In genomic region chr13:78540424-78540823, GRCh38 we compare ENCODE assay signal across 22 cellular contexts.
DNase-seq lines count a peak whose midpoint lies in the region; FAIRE-seq and TF ChIP-seq lines count a peak whose summit lies in the region.
"Had no signal": no experiment of that assay in that cellular context is flagged by ENCODE, and none has a peak within 500 bp of the region (broad histone marks: within the 10 kb centered on the region; RNA-seq: fewer than 3 reads in every experiment).

No MANE protein-coding gene starts in this region.

- H2BK15ac ChIP-seq in H1 (ENCODE audit: low read length) (no peak overlapping the region), neuronal stem cell (ENCODE audit: low read length) (no peak overlapping the region)

- H2BK20ac ChIP-seq in H1 (ENCODE audit: low read length), result no peak overlapping the region

- H4K8ac ChIP-seq in H1 (ENCODE audit: extremely low read depth, insufficient read depth, low read length), result no peak overlapping the region
- H4K8ac ChIP-seq in neuronal stem cell (ENCODE audit: low read depth, low read length), result no peak overlapping the region

- no peak overlapping the region for H4K5ac ChIP-seq in H1 (ENCODE audit: insufficient read length, low read depth, low read length)

- H3K18ac ChIP-seq in H1 (ENCODE audit: extremely low read depth, low read length) (no peak overlapping the region), neuronal stem cell (ENCODE audit: low read length) (no peak overlapping the region)

- H4K20me1 ChIP-seq in H1 (replicated peaks in 1 of 2; ENCODE audit: control insufficient read depth in 1 of 2, insufficient read depth in 2 of 2, low read length in 2 of 2), result no peaks in the 10 kb centered on the region
- H4K20me1 ChIP-seq: BLaER1 treated with 17β-estradiol and CSF1 and Interleukin-3, amounts not matched to agents 10 nM and 100 nM had no signal

- no peak for FAIRE-seq in H1 (lab: Jason Lieb, UNC)
- FAIRE-seq: A549, D721Med, G401.6, GM12892 had no signal

- WGBS in H1 (ENCODE audit: extremely low coverage in 1 of 2, insufficient coverage in 1 of 2, insufficient read length in 1 of 2, insufficient replicate concordance in 2 of 2, low coverage in 1 of 2, low lambda C conversion rate in 2 of 2, missing lambda C conversion rate in 1 of 2), 2 experiments, result 55% methylated on average over 4 of the region's 4 CpGs; no CpG with 5 or more reads in 1 of the 2 experiments
- no CpG with 5 or more reads among the region's 4 CpGs for WGBS in neuronal stem cell (ENCODE audit: extremely low coverage in 2 of 2, insufficient read length in 2 of 2, insufficient replicate concordance in 1 of 2), 2 donors

- H3K9me3 ChIP-seq in H1 (ENCODE audit: insufficient read depth in 2 of 2, low read depth in 1 of 2, low read length in 1 of 2), result no peaks in the 10 kb centered on the region
- H3K9me3 ChIP-seq in neuronal stem cell (replicated peaks in 1 of 2; ENCODE audit: control insufficient read depth in 2 of 2, insufficient read depth in 1 of 2, low read depth in 1 of 2, low read length in 2 of 2), result no peaks in the 10 kb centered on the region
- H3K9me3 ChIP-seq in Peyer's patch, result no peaks in the 10 kb centered on the region
- H3K9me3 ChIP-seq: A549; BE2C; BLaER1 treated with 17β-estradiol and CSF1 and Interleukin-3, amounts not matched to agents 10 nM and 100 nM; HAP-1 had no signal

- H2AFZ ChIP-seq in H1 (ENCODE audit: low read length) (peak overlapping the region; percentile 73; the same call in 1 of the 2 replicates), neuronal stem cell (ENCODE audit: low read length) (peak overlapping the region; percentile 2)

- H2BK5ac ChIP-seq in H1 (ENCODE audit: low read depth, low read length), result no peak overlapping the region
- H2BK5ac ChIP-seq in neuronal stem cell (ENCODE audit: low read length), result no peak overlapping the region

- H3K4ac ChIP-seq in H1 (replicated peaks; ENCODE audit: insufficient read length, low read depth, low read length) (no peak overlapping the region), neuronal stem cell (ENCODE audit: low read length) (no peak overlapping the region)

- TF ChIP-seq POLR2A in H1 (IDR thresholded peaks at IDR 0.05; ENCODE audit: control extremely low read depth in 1 of 2, low read depth in 2 of 2, low read length in 2 of 2) (no peak), Peyer's patch (IDR thresholded peaks at IDR 0.05) (no peak)

- no peak overlapping the region for H4K91ac ChIP-seq in H1 (replicated peaks; ENCODE audit: insufficient read length, low read length)
- no peak overlapping the region for H4K91ac ChIP-seq in neuronal stem cell (ENCODE audit: low read depth, low read length, poor library complexity)

- H3K27me3 ChIP-seq in H1 (replicated peaks in 1 of 4; ENCODE audit: control insufficient read depth in 3 of 4, extremely low read depth in 1 of 4, insufficient read depth in 3 of 4, low read length in 3 of 4), result no peaks in the 10 kb centered on the region
- H3K27me3 ChIP-seq in neuronal stem cell (ENCODE audit: control insufficient read depth in 3 of 3, insufficient read depth in 3 of 3, low read depth in 1 of 3, low read length in 3 of 3), result no peaks in the 10 kb centered on the region
- no peaks in the 10 kb centered on the region for H3K27me3 ChIP-seq in Peyer's patch
- H3K27me3 ChIP-seq: BLaER1 treated with 17β-estradiol and CSF1 and Interleukin-3, amounts not matched to agents 10 nM and 100 nM had no signal

- H3K4me2 ChIP-seq in H1 (ENCODE audit: insufficient read depth in 1 of 2, low read depth in 2 of 2, low read length in 2 of 2) (no peak overlapping the region; a peak in 1 of 4 replicates), neuronal stem cell (ENCODE audit: insufficient read depth, low read length, poor library complexity, severe bottlenecking) (no peak overlapping the region)
- H3K4me2 ChIP-seq: A549; BLaER1 treated with 17β-estradiol and CSF1 and Interleukin-3, amounts not matched to agents 10 nM and 100 nM had no signal

- no peak for TF ChIP-seq EP300 in H1 (IDR thresholded peaks at IDR 0.05; ENCODE audit: borderline replicate concordance in 1 of 2, low read depth in 2 of 2, low read length in 2 of 2)

- H3K79me1 ChIP-seq in H1 (ENCODE audit: low read depth, low read length), result no peaks in the 10 kb centered on the region
- H3K79me1 ChIP-seq in neuronal stem cell (ENCODE audit: low read depth, low read length), result no peaks in the 10 kb centered on the region

- H3K14ac ChIP-seq in H1 (ENCODE audit: insufficient read length) (no peak overlapping the region), neuronal stem cell (ENCODE audit: low read length) (no peak overlapping the region)

- TF ChIP-seq RAD21 in H1 (IDR thresholded peaks at IDR 0.05 in 1 of 2, conservative IDR thresholded peaks at IDR 0.05 in 1 of 2; ENCODE audit: low read depth in 2 of 2, low read length in 2 of 2), result no peak

- DNase-seq in NCI-H2171 treated with DMSO at 0.1 percent for 48 hours (lab: John Stamatoyannopoulos, UW) (peak; percentile 7), NCI-H2171 (lab: John Stamatoyannopoulos, UW) (no peak), H1 (ENCODE audit: low read depth in 1 of 2, low spot score in 2 of 2) (no peak), left kidney (ENCODE audit: low read depth, low spot score) (peak; percentile 50), neuronal stem cell (ENCODE audit: low spot score) (no peak), Peyer's patch (no peak), SW 1271 (lab: John Stamatoyannopoulos, UW) (no peak), putamen (ENCODE audit: low spot score) (no peak)
- DNase-seq: 8988T; AML-193; BE2C; CD4-positive, alpha-beta T cell; CD8-positive, alpha-beta memory T cell; DMS153; DND-41; HFFc6 had no signal

- CTCF ChIA-PET in H1 (lab: Charles Lee; ENCODE audit: partially characterized antibody), result interaction anchor here (2.5 kb wide), 1 partner anchor 9 kb away, joined by 7 read pairs; no protein-coding TSS in a partner anchor

- H3K56ac ChIP-seq in H1 (replicated peaks; ENCODE audit: insufficient read length, low read depth, low read length), result no peak overlapping the region

- POLR2A ChIA-PET in H1 (lab: Charles Lee; ENCODE audit: partially characterized antibody), result interaction anchor here (0.7 kb wide), 1 partner anchor 281 kb away, joined by 3 read pairs; no protein-coding TSS in a partner anchor

- no peak overlapping the region for H3K9ac ChIP-seq in H1 (replicated peaks in 1 of 4; ENCODE audit: extremely low read depth in 1 of 4, low read depth in 3 of 4, low read length in 3 of 4)
- no peak overlapping the region for H3K9ac ChIP-seq in neuronal stem cell (ENCODE audit: low read depth, low read length, poor library complexity)
- H3K9ac ChIP-seq: BLaER1 treated with 17β-estradiol and CSF1 and Interleukin-3, amounts not matched to agents 10 nM and 100 nM had no signal

- no peak overlapping the region for H2BK120ac ChIP-seq in H1 (replicated peaks; ENCODE audit: low read depth, low read length)
- no peak overlapping the region for H2BK120ac ChIP-seq in neuronal stem cell (ENCODE audit: low read depth, low read length)

- TF ChIP-seq CTCF in H1 (IDR thresholded peaks at IDR 0.05; ENCODE audit: control extremely low read depth in 1 of 3, insufficient read depth in 1 of 3, low read depth in 1 of 3, low read length in 3 of 3), result no peak
- no peak for TF ChIP-seq CTCF in Peyer's patch (IDR thresholded peaks at IDR 0.05)

- H3K79me2 ChIP-seq in H1 (ENCODE audit: control insufficient read depth in 1 of 2, insufficient read depth in 2 of 2, low read length in 2 of 2), result no peaks in the 10 kb centered on the region

- H3K23ac ChIP-seq in H1 (ENCODE audit: insufficient read length), result no peak overlapping the region
- H3K23ac ChIP-seq in neuronal stem cell (ENCODE audit: low read depth, low read length, poor library complexity), result no peak overlapping the region

- H3K36me3 ChIP-seq in H1 (ENCODE audit: control insufficient read depth in 2 of 4, insufficient read depth in 4 of 4, low read length in 3 of 4), result no peaks in the 10 kb centered on the region
- H3K36me3 ChIP-seq in neuronal stem cell (replicated peaks in 1 of 2; ENCODE audit: control insufficient read depth in 2 of 2, insufficient read depth in 2 of 2, low read length in 2 of 2), result peaks cover 0 to 1% of the 10 kb centered on the region in 2 donors
- no peaks in the 10 kb centered on the region for H3K36me3 ChIP-seq in Peyer's patch
- H3K36me3 ChIP-seq: BE2C; BLaER1 treated with 17β-estradiol and CSF1 and Interleukin-3, amounts not matched to agents 10 nM and 100 nM; HAP-1 had no signal

- H3K23me2 ChIP-seq in H1 (ENCODE audit: low read depth, low read length), result no peaks in the 10 kb centered on the region; the same call in 1 of the 2 replicates

- H3K27ac ChIP-seq in H1 (ENCODE audit: low read depth, low read length) (no peak overlapping the region), neuronal stem cell (replicated peaks; ENCODE audit: low read length) (no peak overlapping the region), Peyer's patch (no peak overlapping the region)
- H3K27ac ChIP-seq: A549; BLaER1 treated with 17β-estradiol and CSF1 and Interleukin-3, amounts not matched to agents 10 nM and 100 nM had no signal

- H3K4me3 ChIP-seq in H1 (ENCODE audit: extremely low read depth in 1 of 4, insufficient read depth in 2 of 4, low read depth in 3 of 4, low read length in 4 of 4), result no peak overlapping the region
- no peak overlapping the region for H3K4me3 ChIP-seq in neuronal stem cell (ENCODE audit: low read length in 2 of 2)
- H3K4me3 ChIP-seq in Peyer's patch, result no peak overlapping the region
- H3K4me3 ChIP-seq: A549; BLaER1 treated with 17β-estradiol and CSF1 and Interleukin-3, amounts not matched to agents 10 nM and 100 nM; HAP-1 had no signal

- H2AK5ac ChIP-seq in H1 (ENCODE audit: low read depth, low read length) (no peak overlapping the region), neuronal stem cell (ENCODE audit: low read depth, low read length) (no peak overlapping the region)

- peaks cover 0 to 3% (median 1%) of the 10 kb centered on the region in 4 experiments; a peak in 2 of 7 replicates for H3K4me1 ChIP-seq in H1 (replicated peaks in 1 of 4; ENCODE audit: control insufficient read depth in 3 of 4, insufficient read depth in 4 of 4, low read length in 3 of 4)
- H3K4me1 ChIP-seq in neuronal stem cell (ENCODE audit: control insufficient read depth in 2 of 2, insufficient read depth in 1 of 2, low read depth in 1 of 2, low read length in 2 of 2), result no peaks in the 10 kb centered on the region
- H3K4me1 ChIP-seq in Peyer's patch, result no peaks in the 10 kb centered on the region
- H3K4me1 ChIP-seq: A549; BE2C; BLaER1 treated with 17β-estradiol and CSF1 and Interleukin-3, amounts not matched to agents 10 nM and 100 nM; HAP-1 had no signal

- H2BK12ac ChIP-seq in H1 (ENCODE audit: low read depth, low read length) (no peak overlapping the region), neuronal stem cell (ENCODE audit: low read length) (no peak overlapping the region)

Comparison
In these comparisons a context has a peak if more than half of its experiments do, and no peak if none do; other contexts are left out.
1. DNase-seq: peak in NCI-H2171 treated with DMSO at 0.1 percent for 48 hours (single experiment) and left kidney (single experiment); none in NCI-H2171 (single experiment), H1 (0 of 2), neuronal stem cell (single experiment), Peyer's patch (0 of 3), SW 1271 (0 of 2) and putamen (single experiment).